ENCODE assay signal across 9 cellular contexts in the genomic region with DNA sequence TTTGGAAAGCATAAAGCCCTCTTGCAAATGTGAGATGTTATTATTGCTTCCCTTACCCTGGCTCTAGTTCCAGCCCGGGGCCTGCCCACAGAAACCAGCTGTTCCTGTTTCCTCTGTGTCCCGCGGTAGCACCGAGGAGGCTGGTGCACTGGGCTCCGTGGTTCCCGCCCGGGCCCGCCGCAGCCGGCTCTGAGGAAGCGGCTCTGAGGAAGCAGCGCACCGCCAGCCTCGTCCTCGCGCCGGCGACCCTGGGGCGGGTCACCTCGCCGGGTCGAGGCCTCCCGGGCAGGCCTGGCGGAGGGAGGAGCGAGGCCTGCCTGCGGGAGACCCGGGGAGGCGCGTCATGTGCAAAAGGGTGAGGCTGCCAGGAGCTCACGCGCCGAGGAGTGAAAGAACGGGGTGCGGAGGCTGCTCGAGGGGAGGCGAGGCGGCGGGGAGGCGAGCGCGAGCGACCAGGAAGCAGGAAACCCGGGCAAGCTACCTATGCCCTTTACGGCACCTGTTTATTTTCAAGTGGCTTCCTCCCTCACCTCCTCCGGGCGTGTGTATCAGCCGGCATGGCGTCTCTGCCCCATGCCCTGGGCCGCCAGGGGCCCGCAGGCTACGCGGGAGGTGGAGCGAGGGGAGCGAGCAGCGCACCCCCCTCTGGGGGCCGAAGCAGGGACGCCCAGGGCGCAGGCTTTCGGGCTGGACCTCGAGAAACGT.
DNase-seq lines count a peak whose midpoint lies in the region; ATAC-seq and TF ChIP-seq lines count a peak whose summit lies in the region.
"Had no signal": no experiment of that assay in that cellular context is flagged by ENCODE, and none has a peak within 500 bp of the region (broad histone marks: within the 10 kb centered on the region; RNA-seq: fewer than 3 reads in every experiment).

No MANE protein-coding gene starts in this region.

- peaks cover 2% of the 10 kb centered on the region for H3K9me3 Mint-ChIP-seq in activated naive CD4-positive, alpha-beta T cell treated with anti-CD3 and anti-CD28 coated beads, Interleukin-2, amount 10 ng/mL, durations not matched to agents 7 days and 5 days
- H3K9me3 Mint-ChIP-seq in type B pancreatic cell = no peaks in the 10 kb centered on the region

- TF ChIP-seq CTCF in A673 (conservative IDR thresholded peaks at IDR 0.05; ENCODE audit: low read depth, low read length) (no peak), Peyer's patch (IDR thresholded peaks at IDR 0.05) (peak in 1 of 6 experiments; percentile 32), ovary (IDR thresholded peaks at IDR 0.05) (no peak), type B pancreatic cell (conservative IDR thresholded peaks at IDR 0.05) (peak; percentile 40)

- peaks cover 41% of the 10 kb centered on the region for H3K27me3 ChIP-seq in A673 (replicated peaks; ENCODE audit: insufficient read depth, low read depth, low read length, poor library complexity)
- H3K27me3 ChIP-seq in Peyer's patch = no peaks in the 10 kb centered on the region
- no peaks in the 10 kb centered on the region for H3K27me3 ChIP-seq in ovary

- H3K27me3 Mint-ChIP-seq in activated naive CD4-positive, alpha-beta T cell treated with anti-CD3 and anti-CD28 coated beads, Interleukin-2, amount 10 ng/mL, durations not matched to agents 7 days and 5 days = peaks cover 26% of the 10 kb centered on the region
- H3K27me3 Mint-ChIP-seq in type B pancreatic cell = peaks cover 11% of the 10 kb centered on the region

- peak; percentile 76 for ATAC-seq in GM18520 (IDR thresholded peaks at IDR 0.05; ENCODE audit: unreplicated experiment)
- peak; percentile 81 for ATAC-seq in HG03095 (IDR thresholded peaks at IDR 0.05; ENCODE audit: unreplicated experiment)
- peak; percentile 90 for ATAC-seq in Right ventricle myocardium inferior

- 0 to 2% (median 1%) methylated on average over 43 to 61 of the region's 61 CpGs for WGBS in ovary, 3 donors

- TF ChIP-seq POLR2A in Peyer's patch (IDR thresholded peaks at IDR 0.05) = peak in 1 of 2 donors; percentile 30
- TF ChIP-seq POLR2A in ovary (IDR thresholded peaks at IDR 0.05) = no peak

- H3K9me3 ChIP-seq in A673 (ENCODE audit: low read depth, low read length, poor library complexity, severe bottlenecking) = no peaks in the 10 kb centered on the region
- H3K9me3 ChIP-seq in Peyer's patch = no peaks in the 10 kb centered on the region
- H3K9me3 ChIP-seq in ovary = no peaks in the 10 kb centered on the region
- H3K9me3 ChIP-seq: HAP-1 had no signal

- peak overlapping the region; percentile 71 for H3K27ac Mint-ChIP-seq in activated naive CD4-positive, alpha-beta T cell treated with anti-CD3 and anti-CD28 coated beads, Interleukin-2, amount 10 ng/mL, durations not matched to agents 7 days and 5 days
- peak overlapping the region; percentile 86 for H3K27ac Mint-ChIP-seq in type B pancreatic cell

- no peak overlapping the region for H3K27ac ChIP-seq in A673 (ENCODE audit: low read depth, low read length, poor library complexity, severe bottlenecking)
- peak overlapping the region; percentile 60 to 74 (median 69) for H3K27ac ChIP-seq in Peyer's patch
- H3K27ac ChIP-seq in ovary = no peak overlapping the region

- peaks cover 16% of the 10 kb centered on the region for H3K4me1 Mint-ChIP-seq in activated naive CD4-positive, alpha-beta T cell treated with anti-CD3 and anti-CD28 coated beads, Interleukin-2, amount 10 ng/mL, durations not matched to agents 7 days and 5 days
- H3K4me1 Mint-ChIP-seq in type B pancreatic cell (ENCODE audit: unreplicated experiment) = no peaks in the 10 kb centered on the region

- intact Hi-C loops in A673 (cut with micrococcal nuclease; ENCODE audit: unreplicated experiment) (no loop called here), Right ventricle myocardium inferior (cut with DNase I) (no loop called here), ovary (cut with DNase I) (no loop called here)

- BruUV-seq in A673 (replicated peaks; lab: Mats Ljungman, UMichigan) = no TSS peak

- TF ChIP-seq EP300 in ovary (IDR thresholded peaks at IDR 0.05) = no peak

- H3K4me3 ChIP-seq in A673 (ENCODE audit: low read depth, low read length, poor library complexity, severe bottlenecking) = peak overlapping the region; percentile 40
- H3K4me3 ChIP-seq in Peyer's patch = peak overlapping the region; percentile 53 to 66 (median 64)
- peak overlapping the region; percentile 54 for H3K4me3 ChIP-seq in ovary
- H3K4me3 ChIP-seq: HAP-1 had no signal

- CTCF ChIA-PET in A673 (lab: Charles Lee) = no interaction called here
- CTCF ChIA-PET in activated naive CD4-positive, alpha-beta T cell treated with anti-CD3 and anti-CD28 coated beads, Interleukin-2, amount 10 ng/mL, durations not matched to agents 7 days and 5 days (lab: Charles Lee) = interaction anchor here (0.9 kb wide), 1 partner anchor 574 kb away, joined by 3 read pairs; no protein-coding TSS in a partner anchor

- DNase-seq in A673 (ENCODE audit: low spot score) = peak; percentile 26
- peak; percentile 47 to 81 (median 79) for DNase-seq in Peyer's patch
- peak; percentile 71 for DNase-seq in activated naive CD4-positive, alpha-beta T cell treated with anti-CD3 and anti-CD28 coated beads, Interleukin-2, amount 10 ng/mL, durations not matched to agents 7 days and 5 days
- peak; percentile 82 for DNase-seq in Right ventricle myocardium inferior (ENCODE audit: missing footprints)
- peak; percentile 22 to 51 (median 25) for DNase-seq in ovary
- peak; percentile 74 for DNase-seq in type B pancreatic cell (ENCODE audit: extremely low spot score, unreplicated experiment)

- no peaks in the 10 kb centered on the region for H3K36me3 Mint-ChIP-seq in activated naive CD4-positive, alpha-beta T cell treated with anti-CD3 and anti-CD28 coated beads, Interleukin-2, amount 10 ng/mL, durations not matched to agents 7 days and 5 days
- no peaks in the 10 kb centered on the region for H3K36me3 Mint-ChIP-seq in type B pancreatic cell

- POLR2A ChIA-PET in A673 (lab: Charles Lee; ENCODE audit: low non-redundant PET) = no interaction called here

- peak overlapping the region; percentile 64 for H3K4me3 Mint-ChIP-seq in activated naive CD4-positive, alpha-beta T cell treated with anti-CD3 and anti-CD28 coated beads, Interleukin-2, amount 10 ng/mL, durations not matched to agents 7 days and 5 days
- H3K4me3 Mint-ChIP-seq in type B pancreatic cell = peak overlapping the region; percentile 81

- H3K36me3 ChIP-seq in A673 (ENCODE audit: insufficient read depth, low read length, poor library complexity, severe bottlenecking) (no peaks in the 10 kb centered on the region), Peyer's patch (no peaks in the 10 kb centered on the region), ovary (no peaks in the 10 kb centered on the region)
- H3K36me3 ChIP-seq: HAP-1 had no signal

- H3K4me1 ChIP-seq in A673 (ENCODE audit: insufficient read depth, low read length, poor library complexity, severe bottlenecking) (no peaks in the 10 kb centered on the region), Peyer's patch (peaks cover 0 to 8% (median 0%) of the 10 kb centered on the region in 4 donors), ovary (ENCODE audit: insufficient read depth) (peaks cover 3% of the 10 kb centered on the region)
- H3K4me1 ChIP-seq: HAP-1 had no signal

Comparison
In these comparisons a context has a peak if more than half of its experiments do, and no peak if none do; other contexts are left out.
1. DNase-seq: peak in every context shown above with its lines; median percentile 82 in Right ventricle myocardium inferior; 79 in Peyer's patch; 74 in type B pancreatic cell; 71 in activated naive CD4-positive, alpha-beta T cell treated with anti-CD3 and anti-CD28 coated beads, Interleukin-2, amount 10 ng/mL, durations not matched to agents 7 days and 5 days; 26 in A673; 25 in ovary.
2. H3K27ac ChIP-seq: peak in Peyer's patch (4 of 4); none in A673 (single experiment) and ovary (0 of 2).
3. Peak in every context shown above with its lines, with median percentiles within 50 percentile points of each other: H3K4me3 ChIP-seq and ATAC-seq.